ENCODE assay signal across 17 cellular contexts in genomic region chr17:16972346-16972745, GRCh38. TPM values are rescaled to one million over a fixed set of nuclear protein-coding genes. Genes with fewer than 3 reads are reported as not detected.
"Had no signal": no experiment of that assay in that cellular context is flagged by ENCODE, and none has a peak within 500 bp of the region (broad histone marks: within the 10 kb centered on the region; RNA-seq: fewer than 3 reads in every experiment).

No MANE protein-coding gene starts in this region.

- H3K27ac ChIP-seq: heart right ventricle, parathyroid adenoma, skin epidermis had no signal

- DNase-seq: activated CD4-positive, alpha-beta memory T cell treated with anti-CD3 and anti-CD28 coated beads for 36 hours; activated naive CD4-positive, alpha-beta T cell; foreskin melanocyte; heart right ventricle; left ventricle myocardium superior; retina; T1000 had no signal

- H3K4me1 ChIP-seq: parathyroid adenoma, transverse colon had no signal

- H2AFZ ChIP-seq: parathyroid adenoma had no signal

- H3K9me3 ChIP-seq: heart right ventricle, transverse colon had no signal

- H3K79me2 ChIP-seq: parathyroid adenoma had no signal

- H3K4me3 ChIP-seq: heart right ventricle, skin epidermis, transverse colon had no signal

- H3K27me3 ChIP-seq: transverse colon had no signal

- H3K27ac Mint-ChIP-seq: activated CD4-positive, alpha-beta memory T cell treated with anti-CD3 and anti-CD28 coated beads for 36 hours; activated T-helper 1 cell treated with anti-CD3 and anti-CD28 coated beads, Interleukin-12 subunit alpha, Interleukin-12 subunit beta, Interleukin-2, Interleukin-4 antibody, amounts not matched to agents 30 ng/mL and 10 ng/mL and 1 ng/mL, durations not matched to agents 14 hours and 24 hours and 36 hours had no signal

- H3K4me3 Mint-ChIP-seq: activated CD4-positive, alpha-beta memory T cell treated with anti-CD3 and anti-CD28 coated beads for 36 hours; activated T-helper 1 cell treated with anti-CD3 and anti-CD28 coated beads, Interleukin-12 subunit alpha, Interleukin-12 subunit beta, Interleukin-2, Interleukin-4 antibody, amounts not matched to agents 30 ng/mL and 10 ng/mL and 1 ng/mL, durations not matched to agents 14 hours and 24 hours and 36 hours had no signal

- ATAC-seq: left ventricle myocardium superior had no signal

- H3K9me3 Mint-ChIP-seq: activated CD4-positive, alpha-beta memory T cell treated with anti-CD3 and anti-CD28 coated beads for 36 hours; activated T-helper 1 cell treated with anti-CD3 and anti-CD28 coated beads, Interleukin-12 subunit alpha, Interleukin-12 subunit beta, Interleukin-2, Interleukin-4 antibody, amounts not matched to agents 30 ng/mL and 10 ng/mL and 1 ng/mL, durations not matched to agents 14 hours and 24 hours and 36 hours had no signal

- H3K36me3 ChIP-seq: heart right ventricle, transverse colon had no signal

- H3K27me3 Mint-ChIP-seq: activated CD4-positive, alpha-beta memory T cell treated with anti-CD3 and anti-CD28 coated beads for 36 hours had no signal

- H3K36me3 Mint-ChIP-seq: activated CD4-positive, alpha-beta memory T cell treated with anti-CD3 and anti-CD28 coated beads for 36 hours had no signal

- H3K9ac ChIP-seq: parathyroid adenoma had no signal

RNA-seq across cellular contexts. Expression of gene TNFRSF13B, which starts 0.4 kb away (rescaled TPM):
- total RNA-seq: activated CD4-positive, alpha-beta memory T cell treated with anti-CD3 and anti-CD28 coated beads for 36 hours; activated T-helper 1 cell treated with anti-CD3 and anti-CD28 coated beads, Interleukin-12 subunit alpha, Interleukin-12 subunit beta, Interleukin-2, Interleukin-4 antibody, amounts not matched to agents 30 ng/mL and 10 ng/mL and 1 ng/mL, durations not matched to agents 14 hours and 24 hours and 36 hours; astrocyte; endothelial cell of umbilical vein; heart right ventricle; left ventricle myocardium superior; mesenteric fat pad; subcutaneous adipose tissue had no signal
- polyA plus RNA-seq: endothelial cell of umbilical vein, heart right ventricle, keratinocyte, neural cell had no signal
